17 cellular contexts compared by ENCODE assay signal in genomic region chr1:198650506-198650905, GRCh38. TPM values are rescaled to one million over a fixed set of nuclear protein-coding genes. Genes with fewer than 3 reads are reported as not detected.
A peak's percentile ranks its signal among the peaks of the same experiment; 100 is the strongest.
DNase-seq lines count a peak whose midpoint lies in the region; ATAC-seq and TF ChIP-seq lines count a peak whose summit lies in the region.
"Had no signal": no experiment of that assay in that cellular context is flagged by ENCODE, and none has a peak within 500 bp of the region (broad histone marks: within the 10 kb centered on the region; RNA-seq: fewer than 3 reads in every experiment).

No MANE protein-coding gene starts in this region.

- H3K27ac ChIP-seq in OCI-LY7 (ENCODE audit: low read depth, low read length, poor library complexity, severe bottlenecking): peak overlapping the region; percentile 87
- no peak overlapping the region for H3K27ac ChIP-seq in ovary
- H3K27ac ChIP-seq: foreskin keratinocyte, uterus had no signal

- no peaks in the 10 kb centered on the region for H3K27me3 Mint-ChIP-seq in activated T-cell treated with anti-CD3 and anti-CD28 coated beads, Interleukin-2, amount 50 U/mL, for 4 hours (ENCODE audit: low read depth)
- H3K27me3 Mint-ChIP-seq in activated naive CD8-positive, alpha-beta T cell treated with anti-CD3 and anti-CD28 coated beads, Interleukin-2, amount 50 U/mL, for 24 hours: no peaks in the 10 kb centered on the region
- H3K27me3 Mint-ChIP-seq in stimulated activated memory B cell treated with anti-CD40 and anti-IgM and Interleukin-4, amounts not matched to agents 10 μg/mL and 1 μg/mL and 100 μg/mL, for 72 hours: no peaks in the 10 kb centered on the region

- ATAC-seq in activated T-cell treated with anti-CD3 and anti-CD28 coated beads, Interleukin-2, amount 50 U/mL, for 4 hours: no peak
- no peak for ATAC-seq in activated naive CD8-positive, alpha-beta T cell treated with anti-CD3 and anti-CD28 coated beads, Interleukin-2, amount 50 U/mL, for 24 hours
- ATAC-seq in stimulated activated memory B cell treated with anti-CD40 and anti-IgM and Interleukin-4, amounts not matched to agents 10 μg/mL and 1 μg/mL and 100 μg/mL, for 72 hours: no peak
- ATAC-seq in HG02763 (IDR thresholded peaks at IDR 0.05; ENCODE audit: unreplicated experiment) (no peak), GM18498 (IDR thresholded peaks at IDR 0.05; ENCODE audit: unreplicated experiment) (no peak)
- ATAC-seq: foreskin keratinocyte had no signal

- peak overlapping the region; percentile 95 for H3K27ac Mint-ChIP-seq in activated naive CD8-positive, alpha-beta T cell treated with anti-CD3 and anti-CD28 coated beads, Interleukin-2, amount 50 U/mL, for 24 hours
- H3K27ac Mint-ChIP-seq in stimulated activated memory B cell treated with anti-CD40 and anti-IgM and Interleukin-4, amounts not matched to agents 10 μg/mL and 1 μg/mL and 100 μg/mL, for 72 hours: peak overlapping the region; percentile 82
- H3K27ac Mint-ChIP-seq: mesothelial cell of epicardium had no signal

- peaks cover 37% of the 10 kb centered on the region for H3K36me3 Mint-ChIP-seq in activated T-cell treated with anti-CD3 and anti-CD28 coated beads, Interleukin-2, amount 50 U/mL, for 4 hours (ENCODE audit: insufficient read depth)
- peaks cover 61% of the 10 kb centered on the region for H3K36me3 Mint-ChIP-seq in activated naive CD8-positive, alpha-beta T cell treated with anti-CD3 and anti-CD28 coated beads, Interleukin-2, amount 50 U/mL, for 24 hours (ENCODE audit: low read depth)
- peaks cover 48% of the 10 kb centered on the region for H3K36me3 Mint-ChIP-seq in stimulated activated memory B cell treated with anti-CD40 and anti-IgM and Interleukin-4, amounts not matched to agents 10 μg/mL and 1 μg/mL and 100 μg/mL, for 72 hours
- H3K36me3 Mint-ChIP-seq: mesothelial cell of epicardium had no signal

- CTCF ChIA-PET in OCI-LY7 (lab: Charles Lee; ENCODE audit: unreplicated experiment): interaction anchor here (1.4 kb wide), 1 partner anchor 52 kb away, joined by 3 read pairs; no protein-coding TSS in a partner anchor

- DNase-seq in activated T-cell treated with anti-CD3 and anti-CD28 coated beads, Interleukin-2, amount 50 U/mL, for 4 hours: no peak
- no peak for DNase-seq in activated T-cell treated with anti-CD3 and anti-CD28 coated beads for 4 hours
- DNase-seq in OCI-LY7 (ENCODE audit: low spot score): no peak
- no peak for DNase-seq in activated naive CD8-positive, alpha-beta T cell treated with anti-CD3 and anti-CD28 coated beads, Interleukin-2, amount 50 U/mL, for 24 hours
- DNase-seq in ovary: no peak
- DNase-seq: ACHN; activated CD4-positive, CD25-positive, alpha-beta regulatory T cell treated with anti-CD3 and anti-CD28 coated beads, Interleukin-2, amount 50 U/mL, for 72 hours; foreskin keratinocyte; NCI-H187; NCI-H446; SHP77; T1000; uterus had no signal

- peaks cover 74% of the 10 kb centered on the region for H3K4me1 Mint-ChIP-seq in activated T-cell treated with anti-CD3 and anti-CD28 coated beads, Interleukin-2, amount 50 U/mL, for 4 hours (ENCODE audit: low read depth)
- H3K4me1 Mint-ChIP-seq in activated naive CD8-positive, alpha-beta T cell treated with anti-CD3 and anti-CD28 coated beads, Interleukin-2, amount 50 U/mL, for 24 hours: peaks cover 81% of the 10 kb centered on the region
- peaks cover 61% of the 10 kb centered on the region for H3K4me1 Mint-ChIP-seq in stimulated activated memory B cell treated with anti-CD40 and anti-IgM and Interleukin-4, amounts not matched to agents 10 μg/mL and 1 μg/mL and 100 μg/mL, for 72 hours

- TF ChIP-seq CTCF in OCI-LY7 (conservative IDR thresholded peaks at IDR 0.05; ENCODE audit: low read length) (no peak), ovary (IDR thresholded peaks at IDR 0.05) (no peak)

- H3K9me3 ChIP-seq in OCI-LY7 (ENCODE audit: low read length) (peaks cover 33% of the 10 kb centered on the region), ovary (no peaks in the 10 kb centered on the region)
- H3K9me3 ChIP-seq: uterus had no signal

- H4K20me1 ChIP-seq in OCI-LY7 (ENCODE audit: insufficient read depth, low read length): no peaks in the 10 kb centered on the region

- TF ChIP-seq EP300 in ovary (IDR thresholded peaks at IDR 0.05): no peak

- H3K4me3 Mint-ChIP-seq in activated T-cell treated with anti-CD3 and anti-CD28 coated beads, Interleukin-2, amount 50 U/mL, for 4 hours: peak overlapping the region; percentile 66
- H3K4me3 Mint-ChIP-seq in activated naive CD8-positive, alpha-beta T cell treated with anti-CD3 and anti-CD28 coated beads, Interleukin-2, amount 50 U/mL, for 24 hours: peak overlapping the region; percentile 72
- peak overlapping the region; percentile 61 for H3K4me3 Mint-ChIP-seq in stimulated activated memory B cell treated with anti-CD40 and anti-IgM and Interleukin-4, amounts not matched to agents 10 μg/mL and 1 μg/mL and 100 μg/mL, for 72 hours
- H3K4me3 Mint-ChIP-seq: mesothelial cell of epicardium had no signal

- no peak overlapping the region for H2AFZ ChIP-seq in OCI-LY7 (ENCODE audit: low read length)

- TF ChIP-seq POLR2A in ovary (IDR thresholded peaks at IDR 0.05): no peak

- peaks cover 98% of the 10 kb centered on the region for H3K4me1 ChIP-seq in OCI-LY7 (ENCODE audit: insufficient read depth, low read length, poor library complexity, severe bottlenecking)
- no peaks in the 10 kb centered on the region for H3K4me1 ChIP-seq in ovary (ENCODE audit: insufficient read depth)
- H3K4me1 ChIP-seq: foreskin keratinocyte, uterus had no signal

- no TSS peak for BruUV-seq in OCI-LY7 (replicated peaks; lab: Mats Ljungman, UMichigan)

- H3K36me3 ChIP-seq in OCI-LY7 (ENCODE audit: insufficient read depth, low read length) (peaks cover 71% of the 10 kb centered on the region), ovary (no peaks in the 10 kb centered on the region)
- H3K36me3 ChIP-seq: uterus had no signal

- H3K27me3 ChIP-seq in ovary: no peaks in the 10 kb centered on the region
- H3K27me3 ChIP-seq: foreskin keratinocyte, uterus had no signal

- intact Hi-C loops in OCI-LY7 (cut with micrococcal nuclease; ENCODE audit: unreplicated experiment) (no loop called here), ovary (cut with DNase I) (no loop called here)

- POLR2A ChIA-PET in OCI-LY7 (lab: Charles Lee): interaction anchor here (0.6 to 3.9 kb wide), 22 partner anchors 8 to 482 kb away, joined by 3 to 87 read pairs (median 6); partner anchors contain the start of gene PTPRC

- peak overlapping the region; percentile 92 for H3K4me2 ChIP-seq in OCI-LY7 (ENCODE audit: low read length)

- H3K79me2 ChIP-seq in OCI-LY7 (ENCODE audit: insufficient read depth, low read depth, low read length): peaks cover 100% of the 10 kb centered on the region

- WGBS in ovary, 3 donors: 0 to 83% (median 0%) methylated on average over 1 of the region's 1 CpG

- H3K9me3 Mint-ChIP-seq in activated T-cell treated with anti-CD3 and anti-CD28 coated beads, Interleukin-2, amount 50 U/mL, for 4 hours: no peaks in the 10 kb centered on the region
- no peaks in the 10 kb centered on the region for H3K9me3 Mint-ChIP-seq in activated naive CD8-positive, alpha-beta T cell treated with anti-CD3 and anti-CD28 coated beads, Interleukin-2, amount 50 U/mL, for 24 hours
- peaks cover 6% of the 10 kb centered on the region for H3K9me3 Mint-ChIP-seq in stimulated activated memory B cell treated with anti-CD40 and anti-IgM and Interleukin-4, amounts not matched to agents 10 μg/mL and 1 μg/mL and 100 μg/mL, for 72 hours

- no peaks in the 10 kb centered on the region for H3K9me2 ChIP-seq in OCI-LY7 (ENCODE audit: insufficient read depth, low read length)

- H3K4me3 ChIP-seq in OCI-LY7 (ENCODE audit: low read depth, low read length, poor library complexity, severe bottlenecking) (peak overlapping the region; percentile 5), ovary (no peak overlapping the region)
- H3K4me3 ChIP-seq: uterus had no signal

RNA-seq across cellular contexts. Expression of gene PTPRC, which starts 11.7 kb away (rescaled TPM):
- total RNA-seq in activated T-cell treated with anti-CD3 and anti-CD28 coated beads, Interleukin-2, amount 50 U/mL, for 4 hours: 100 to 1,000 TPM; 181 to 243 (median 224) TPM
- 161 and 177 TPM in 2 replicates for total RNA-seq in OCI-LY7 (2014; rRNA removed; shearing (Covaris generic))
- total RNA-seq in OCI-LY7 (2022) (241 and 264 TPM in 2 replicates), ovary (10 to 100 TPM in 1 of 7 donors, 1 to 10 TPM in 6; 4.5 to 17.5 (median 6.9) TPM)
- polyA plus RNA-seq in ovary: 10 to 100 TPM in 1 of 2 donors, 1 to 10 TPM in 1; 1.9 to 16.4 TPM
- total RNA-seq: foreskin keratinocyte, mesothelial cell of epicardium had no signal
- polyA plus RNA-seq: foreskin keratinocyte had no signal

Comparison
In these comparisons a context has a peak if more than half of its experiments do, and no peak if none do; other contexts are left out.
1. RNA of gene PTPRC, which starts 11.7 kb away (total RNA-seq): 161 to 264 TPM in OCI-LY7 and 181 to 243 TPM in activated T-cell treated with anti-CD3 and anti-CD28 coated beads, Interleukin-2, amount 50 U/mL, for 4 hours; 4.5 to 17.5 TPM in ovary; every median in the first group is over 4 times any median in the second.
2. Peak in every context shown above with its lines, with median percentiles within 50 percentile points of each other: H3K4me3 Mint-ChIP-seq.